15 cellular contexts compared by ENCODE assay signal in genomic region chr3:47299396-47300318, GRCh38.
"Had no signal": no experiment of that assay in that cellular context is flagged by ENCODE, and none has a peak within 500 bp of the region (broad histone marks: within the 10 kb centered on the region; RNA-seq: fewer than 3 reads in every experiment).

No MANE protein-coding gene starts in this region.

- DNase-seq: activated CD4-positive, alpha-beta T cell treated with anti-CD3 and anti-CD28 coated beads for 48 hours; activated naive CD4-positive, alpha-beta T cell treated with Interleukin-2 at 50 U/mL for 16 hours; colonic mucosa; effector CD4-positive, alpha-beta T cell; foreskin melanocyte; heart right ventricle; left ventricle myocardium superior; mesendoderm; nephron progenitor cell; stimulated activated CD4-positive, alpha-beta T cell treated with anti-CD3 and anti-CD28 coated beads, Interleukin-12 subunit alpha, Interleukin-12 subunit beta, amount 100 ng/mL, for 4 hours; stimulated activated CD4-positive, alpha-beta T cell treated with anti-CD3 and anti-CD28 coated beads, Interleukin-2, amount 100 ng/mL, for 48 hours; testis; WERI-Rb-1 had no signal

- H3K9me3 Mint-ChIP-seq: nephron progenitor cell; stimulated activated naive CD8-positive, alpha-beta T cell treated with anti-CD3 and anti-CD28 coated beads, Interleukin-15, Interleukin-2, amounts not matched to agents 100 ng/mL and 50 ng/mL, for 24 hours had no signal

- ATAC-seq: heart right ventricle, left ventricle myocardium superior had no signal

- H3K9me3 ChIP-seq: colonic mucosa, heart right ventricle, testis had no signal

- H3K4me3 Mint-ChIP-seq: nephron progenitor cell; stimulated activated naive CD8-positive, alpha-beta T cell treated with anti-CD3 and anti-CD28 coated beads, Interleukin-15, Interleukin-2, amounts not matched to agents 100 ng/mL and 50 ng/mL, for 24 hours had no signal

- H3K36me3 ChIP-seq: cardiac muscle cell, colonic mucosa, WERI-Rb-1 had no signal

- H3K27ac Mint-ChIP-seq: nephron progenitor cell; stimulated activated naive CD8-positive, alpha-beta T cell treated with anti-CD3 and anti-CD28 coated beads, Interleukin-15, Interleukin-2, amounts not matched to agents 100 ng/mL and 50 ng/mL, for 24 hours had no signal

- H3K4me1 ChIP-seq: colonic mucosa had no signal

- H3K27ac ChIP-seq: cardiac muscle cell, colonic mucosa, heart right ventricle, testis, WERI-Rb-1 had no signal

- H3K4me1 Mint-ChIP-seq: nephron progenitor cell had no signal

- H3K27me3 Mint-ChIP-seq: stimulated activated naive CD8-positive, alpha-beta T cell treated with anti-CD3 and anti-CD28 coated beads, Interleukin-15, Interleukin-2, amounts not matched to agents 100 ng/mL and 50 ng/mL, for 24 hours had no signal

- H3K27me3 ChIP-seq: cardiac muscle cell, colonic mucosa, heart right ventricle, testis had no signal

- H3K4me3 ChIP-seq: cardiac muscle cell, colonic mucosa, heart right ventricle, testis had no signal
